ENCODE assay signal across 29 cellular contexts in the genomic region with DNA sequence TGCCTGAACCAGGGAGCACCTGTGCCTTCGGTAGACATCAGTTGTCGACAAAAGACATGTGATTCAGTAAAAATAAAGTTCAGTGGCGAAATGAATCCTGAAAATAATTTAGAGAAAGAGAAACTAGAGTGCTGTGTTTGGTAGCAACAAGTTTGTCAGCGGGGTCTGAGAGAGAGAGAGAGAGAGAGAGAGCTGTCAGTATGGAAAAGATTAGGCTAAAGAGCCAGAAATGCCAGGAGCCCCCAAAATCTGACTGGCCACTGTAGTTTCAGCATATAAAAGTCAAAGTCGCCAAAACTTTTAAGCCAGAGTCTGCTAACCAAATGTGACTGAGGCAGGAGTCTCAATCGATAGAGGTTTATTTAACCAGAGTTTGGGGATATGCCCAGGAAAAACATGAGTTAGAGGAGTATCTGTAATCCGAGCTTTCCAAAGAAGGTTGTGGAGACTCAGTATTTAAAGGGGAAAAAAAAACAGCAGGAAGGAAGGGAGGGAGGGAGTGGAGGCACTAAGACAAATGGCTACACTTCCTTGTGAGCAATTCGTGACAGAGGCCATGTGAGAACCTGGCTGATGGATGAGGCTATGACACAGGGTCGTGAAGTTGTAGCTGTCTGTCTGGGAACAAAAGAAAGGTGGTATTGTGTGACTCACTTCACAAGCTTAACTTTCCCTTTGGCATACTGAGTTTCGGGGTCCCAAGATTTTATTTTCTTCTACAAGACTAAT. TPM values are rescaled to one million over a fixed set of nuclear protein-coding genes. Genes with fewer than 3 reads are reported as not detected.
"Had no signal": no experiment of that assay in that cellular context is flagged by ENCODE, and none has a peak within 500 bp of the region (broad histone marks: within the 10 kb centered on the region; RNA-seq: fewer than 3 reads in every experiment).

No MANE protein-coding gene starts in this region.

- H3K4me3 Mint-ChIP-seq: activated B cell treated with CpG ODN at 0.5 μM for 24 hours; activated CD4-positive, alpha-beta memory T cell treated with anti-CD3 and anti-CD28 coated beads, Interleukin-2, amount 10 ng/mL, durations not matched to agents 7 days and 5 days; activated CD8-positive, alpha-beta memory T cell treated with anti-CD3 and anti-CD28 coated beads, Interleukin-2, amount 10 ng/mL, durations not matched to agents 7 days and 5 days; activated naive CD8-positive, alpha-beta T cell treated with anti-CD3 and anti-CD28 coated beads, Interleukin-2, amount 10 ng/mL, durations not matched to agents 7 days and 5 days; activated T-helper 17 cell treated with anti-CD3 and anti-CD28 coated beads, Interleukin-2, amount 50 U/mL, for 72 hours; effector memory CD8-positive, alpha-beta T cell; neural crest cell; stimulated activated naive CD8-positive, alpha-beta T cell treated with anti-CD3 and anti-CD28 coated beads, Interleukin-15, amount 100 ng/mL, for 72 hours had no signal

- H3K4me1 ChIP-seq: heart right ventricle, right lobe of liver, transverse colon had no signal

- FAIRE-seq: small intestine had no signal

- H3K27ac Mint-ChIP-seq: activated B cell treated with CpG ODN at 0.5 μM for 24 hours; activated CD4-positive, alpha-beta memory T cell treated with anti-CD3 and anti-CD28 coated beads, Interleukin-2, amount 10 ng/mL, durations not matched to agents 7 days and 5 days; activated CD8-positive, alpha-beta memory T cell treated with anti-CD3 and anti-CD28 coated beads, Interleukin-2, amount 10 ng/mL, durations not matched to agents 7 days and 5 days; activated naive CD8-positive, alpha-beta T cell treated with anti-CD3 and anti-CD28 coated beads, Interleukin-2, amount 10 ng/mL, durations not matched to agents 7 days and 5 days; activated T-helper 17 cell treated with anti-CD3 and anti-CD28 coated beads, Interleukin-2, amount 50 U/mL, for 72 hours; effector memory CD8-positive, alpha-beta T cell; stimulated activated naive CD8-positive, alpha-beta T cell treated with anti-CD3 and anti-CD28 coated beads, Interleukin-15, amount 100 ng/mL, for 72 hours had no signal

- H3K9me3 ChIP-seq: heart right ventricle, right lobe of liver, suprapubic skin, transverse colon, vagina had no signal

- ATAC-seq: activated CD8-positive, alpha-beta memory T cell treated with anti-CD3 and anti-CD28 coated beads, Interleukin-2, amount 10 ng/mL, durations not matched to agents 7 days and 5 days; activated T-helper 17 cell treated with anti-CD3 and anti-CD28 coated beads, Interleukin-2, amount 50 U/mL, for 72 hours; effector memory CD8-positive, alpha-beta T cell; heart right ventricle; left colon; right lobe of liver; stimulated activated naive CD8-positive, alpha-beta T cell treated with anti-CD3 and anti-CD28 coated beads, Interleukin-15, amount 100 ng/mL, for 72 hours had no signal

- H3K27ac ChIP-seq: heart right ventricle, right lobe of liver, suprapubic skin, transverse colon, vagina had no signal

- H3K36me3 Mint-ChIP-seq: activated CD8-positive, alpha-beta memory T cell treated with anti-CD3 and anti-CD28 coated beads, Interleukin-2, amount 10 ng/mL, durations not matched to agents 7 days and 5 days; activated naive CD8-positive, alpha-beta T cell treated with anti-CD3 and anti-CD28 coated beads, Interleukin-2, amount 10 ng/mL, durations not matched to agents 7 days and 5 days had no signal

- H3K27me3 ChIP-seq: right lobe of liver, transverse colon, vagina had no signal

- H3K4me3 ChIP-seq: heart right ventricle, right lobe of liver, suprapubic skin, transverse colon, vagina had no signal

- DNase-seq: activated B cell treated with CpG ODN at 0.5 μM for 24 hours; activated CD4-positive, alpha-beta memory T cell treated with anti-CD3 and anti-CD28 coated beads, Interleukin-2, amount 10 ng/mL, durations not matched to agents 7 days and 5 days; activated CD4-positive, alpha-beta T cell treated with anti-CD3 and anti-CD28 coated beads for 4 hours; activated naive CD4-positive, alpha-beta T cell; activated naive CD8-positive, alpha-beta T cell treated with anti-CD3 and anti-CD28 coated beads, Interleukin-2, amount 10 ng/mL, durations not matched to agents 7 days and 5 days; activated T-cell treated with anti-CD3 and anti-CD28 coated beads, Interleukin-2, amount 50 U/mL, for 1 hour; amygdala; caudate nucleus; effector memory CD8-positive, alpha-beta T cell; heart right ventricle; left colon; right lobe of liver; small intestine; stimulated activated CD4-positive, alpha-beta T cell treated with anti-CD3 and anti-CD28 coated beads, Interleukin-15, amount 100 ng/mL, for 24 hours; stimulated activated CD4-positive, alpha-beta T cell treated with anti-CD3 and anti-CD28 coated beads, Interleukin-2, amount 100 ng/mL, for 48 hours; stimulated activated naive CD8-positive, alpha-beta T cell treated with anti-CD3 and anti-CD28 coated beads, Interleukin-15, amount 100 ng/mL, for 72 hours; T-helper 1 cell; T-helper 9 cell; transverse colon had no signal

- H3K4me1 Mint-ChIP-seq: activated B cell treated with CpG ODN at 0.5 μM for 24 hours; activated CD4-positive, alpha-beta memory T cell treated with anti-CD3 and anti-CD28 coated beads, Interleukin-2, amount 10 ng/mL, durations not matched to agents 7 days and 5 days; activated CD8-positive, alpha-beta memory T cell treated with anti-CD3 and anti-CD28 coated beads, Interleukin-2, amount 10 ng/mL, durations not matched to agents 7 days and 5 days; activated naive CD8-positive, alpha-beta T cell treated with anti-CD3 and anti-CD28 coated beads, Interleukin-2, amount 10 ng/mL, durations not matched to agents 7 days and 5 days; activated T-helper 17 cell treated with anti-CD3 and anti-CD28 coated beads, Interleukin-2, amount 50 U/mL, for 72 hours; stimulated activated naive CD8-positive, alpha-beta T cell treated with anti-CD3 and anti-CD28 coated beads, Interleukin-15, amount 100 ng/mL, for 72 hours had no signal

- H3K36me3 ChIP-seq: heart right ventricle, right lobe of liver, suprapubic skin, transverse colon, vagina had no signal

- H3K9me3 Mint-ChIP-seq: activated B cell treated with CpG ODN at 0.5 μM for 24 hours; activated CD4-positive, alpha-beta memory T cell treated with anti-CD3 and anti-CD28 coated beads, Interleukin-2, amount 10 ng/mL, durations not matched to agents 7 days and 5 days; activated naive CD8-positive, alpha-beta T cell treated with anti-CD3 and anti-CD28 coated beads, Interleukin-2, amount 10 ng/mL, durations not matched to agents 7 days and 5 days; activated T-helper 17 cell treated with anti-CD3 and anti-CD28 coated beads, Interleukin-2, amount 50 U/mL, for 72 hours; effector memory CD8-positive, alpha-beta T cell; neural crest cell; stimulated activated naive CD8-positive, alpha-beta T cell treated with anti-CD3 and anti-CD28 coated beads, Interleukin-15, amount 100 ng/mL, for 72 hours had no signal

RNA-seq across cellular contexts. Expression of a gene that starts 20.5 kb away (rescaled TPM):
- total RNA-seq: activated B cell treated with CpG ODN at 0.5 μM for 24 hours had no signal

RNA-seq across cellular contexts. Expression of a gene that starts 59.2 kb away (rescaled TPM):
- total RNA-seq: activated B cell treated with CpG ODN at 0.5 μM for 24 hours; activated CD4-positive, alpha-beta memory T cell treated with anti-CD3 and anti-CD28 coated beads, Interleukin-2, amount 10 ng/mL, durations not matched to agents 7 days and 5 days; activated CD8-positive, alpha-beta memory T cell treated with anti-CD3 and anti-CD28 coated beads, Interleukin-2, amount 10 ng/mL, durations not matched to agents 7 days and 5 days; activated naive CD8-positive, alpha-beta T cell treated with anti-CD3 and anti-CD28 coated beads, Interleukin-2, amount 10 ng/mL, durations not matched to agents 7 days and 5 days; activated T-helper 17 cell treated with anti-CD3 and anti-CD28 coated beads, Interleukin-2, amount 50 U/mL, for 72 hours; dermis microvascular lymphatic vessel endothelial cell; heart right ventricle; left colon; lung microvascular endothelial cell; neural crest cell; osteocyte; pulmonary artery endothelial cell; right lobe of liver; suprapubic skin; transverse colon; vagina had no signal
- polyA plus RNA-seq: esophagus, heart right ventricle, small intestine had no signal
